8 cellular contexts compared by ENCODE assay signal in genomic region chr7:77757589-77757988, GRCh38. TPM values are rescaled to one million over a fixed set of nuclear protein-coding genes. Genes with fewer than 3 reads are reported as not detected.
DNase-seq lines count a peak whose midpoint lies in the region; ATAC-seq and TF ChIP-seq lines count a peak whose summit lies in the region.
"Had no signal": no experiment of that assay in that cellular context is flagged by ENCODE, and none has a peak within 500 bp of the region (broad histone marks: within the 10 kb centered on the region; RNA-seq: fewer than 3 reads in every experiment).

No MANE protein-coding gene starts in this region.

- no peak overlapping the region for H2BK15ac ChIP-seq in mesendoderm (replicated peaks; ENCODE audit: low read depth)

- no peak overlapping the region for H3K4me3 Mint-ChIP-seq in naive thymus-derived CD8-positive, alpha-beta T cell
- no peak overlapping the region for H3K4me3 Mint-ChIP-seq in GM23338

- WGBS in mesendoderm (ENCODE audit: extremely low coverage, insufficient coverage, low lambda C conversion rate): no CpG with 5 or more reads among the region's 1 CpG

- H3F3A ChIP-seq in GM23338 (replicated peaks; ENCODE audit: low read depth): no peaks in the 10 kb centered on the region

- no peak overlapping the region for H3K4me3 ChIP-seq in mesendoderm (ENCODE audit: low read length)
- no peak overlapping the region for H3K4me3 ChIP-seq in GM23338
- H3K4me3 ChIP-seq: SK-N-MC had no signal

- DNase-seq in naive thymus-derived CD8-positive, alpha-beta T cell: no peak
- DNase-seq in NCI-H510A (lab: John Stamatoyannopoulos, UW) (no peak), mesendoderm (no peak), GM23338 (ENCODE audit: low spot score) (no peak)

- H3K79me2 ChIP-seq in mesendoderm (ENCODE audit: control insufficient read depth, insufficient read depth, low read length) (peaks cover 1% of the 10 kb centered on the region), GM23338 (replicated peaks; ENCODE audit: insufficient read depth) (peaks cover 44% of the 10 kb centered on the region)

- H3K9me3 Mint-ChIP-seq in naive thymus-derived CD8-positive, alpha-beta T cell: no peaks in the 10 kb centered on the region
- no peaks in the 10 kb centered on the region for H3K9me3 Mint-ChIP-seq in GM23338

- H3K4me2 ChIP-seq in mesendoderm (ENCODE audit: low read length): no peak overlapping the region
- H3K4me2 ChIP-seq in GM23338: no peak overlapping the region

- H3K36me3 Mint-ChIP-seq in naive thymus-derived CD8-positive, alpha-beta T cell: peaks cover 0 to 23% (median 0%) of the 10 kb centered on the region in 3 donors
- no peaks in the 10 kb centered on the region for H3K36me3 Mint-ChIP-seq in GM23338 (ENCODE audit: low read depth)

- TF ChIP-seq CTCF in GM23338 (conservative IDR thresholded peaks at IDR 0.05; ENCODE audit: low read depth in 2 of 2): no peak

- H3K27me3 ChIP-seq in mesendoderm (ENCODE audit: insufficient read depth, low read length, poor library complexity) (no peaks in the 10 kb centered on the region), GM23338 (ENCODE audit: insufficient read depth) (no peaks in the 10 kb centered on the region)

- no peak overlapping the region for H2BK120ac ChIP-seq in mesendoderm (ENCODE audit: low read depth, low read length)

- H2BK5ac ChIP-seq in mesendoderm (ENCODE audit: low read length): no peak overlapping the region

- H4K5ac ChIP-seq in mesendoderm (ENCODE audit: low read length): no peak overlapping the region

- no peak overlapping the region for H3K4ac ChIP-seq in mesendoderm (ENCODE audit: low read depth, low read length)

- no peak overlapping the region for H2AFZ ChIP-seq in GM23338

- no peaks in the 10 kb centered on the region for H3K36me3 ChIP-seq in mesendoderm (ENCODE audit: control insufficient read depth, insufficient read depth, low read length)
- H3K36me3 ChIP-seq in GM23338 (ENCODE audit: insufficient read depth): no peaks in the 10 kb centered on the region

- no peak overlapping the region for H2AK5ac ChIP-seq in mesendoderm (ENCODE audit: low read length)

- POLR2A ChIA-PET in naive thymus-derived CD8-positive, alpha-beta T cell (lab: Charles Lee): no interaction called here

- H3K23ac ChIP-seq in mesendoderm (ENCODE audit: low read length): no peak overlapping the region

- no peak overlapping the region for H3K18ac ChIP-seq in mesendoderm (ENCODE audit: low read length)

- H3K27me3 Mint-ChIP-seq in naive thymus-derived CD8-positive, alpha-beta T cell: no peaks in the 10 kb centered on the region
- no peaks in the 10 kb centered on the region for H3K27me3 Mint-ChIP-seq in GM23338 (ENCODE audit: insufficient read depth, low read depth, poor library complexity)

- peak overlapping the region; percentile 3 to 91 (median 71) for H3K27ac Mint-ChIP-seq in naive thymus-derived CD8-positive, alpha-beta T cell
- H3K27ac Mint-ChIP-seq in GM23338: no peak overlapping the region

- ATAC-seq in GM18861 (IDR thresholded peaks at IDR 0.05; ENCODE audit: unreplicated experiment): peak; percentile 85
- peak; percentile 89 for ATAC-seq in GM21447 (IDR thresholded peaks at IDR 0.05; ENCODE audit: unreplicated experiment)
- peak; percentile 86 for ATAC-seq in HG03280 (IDR thresholded peaks at IDR 0.05; ENCODE audit: unreplicated experiment)
- ATAC-seq in naive thymus-derived CD8-positive, alpha-beta T cell: peak in 1 of 2 donors; percentile 47
- no peak for ATAC-seq in GM23338

- no peaks in the 10 kb centered on the region for H3K9me2 ChIP-seq in GM23338 (ENCODE audit: insufficient read depth)

- no peak overlapping the region for H3K56ac ChIP-seq in mesendoderm (ENCODE audit: low read length)

- no peak overlapping the region for H3K27ac ChIP-seq in mesendoderm (ENCODE audit: low read depth, low read length)
- H3K27ac ChIP-seq in GM23338 (ENCODE audit: low read depth): no peak overlapping the region; the same call in 1 of the 2 replicates

- peaks cover 23% of the 10 kb centered on the region for H4K20me1 ChIP-seq in GM23338 (replicated peaks; ENCODE audit: insufficient read depth)

- peaks cover 2% of the 10 kb centered on the region for H3K79me1 ChIP-seq in mesendoderm (ENCODE audit: low read length)

- peaks cover 17 to 65% (median 43%) of the 10 kb centered on the region in 4 donors for H3K4me1 Mint-ChIP-seq in naive thymus-derived CD8-positive, alpha-beta T cell
- H3K4me1 Mint-ChIP-seq in GM23338: no peaks in the 10 kb centered on the region; the same call in 2 of the 3 replicates

- H3K4me1 ChIP-seq in mesendoderm (ENCODE audit: control insufficient read depth, low read depth, low read length) (no peaks in the 10 kb centered on the region), GM23338 (ENCODE audit: insufficient read depth) (no peaks in the 10 kb centered on the region)

- no peak overlapping the region for H3K9ac ChIP-seq in mesendoderm (ENCODE audit: low read length)

- H4K8ac ChIP-seq in mesendoderm (ENCODE audit: low read depth, low read length): no peak overlapping the region

TF ChIP-seq in GM23338, 12 proteins besides CTCF, POLR2A, EP300 and RAD21 (continues in another document):
- TF ChIP-seq EZH2phosphoT487 (IDR thresholded peaks at IDR 0.05; ENCODE audit: unreplicated experiment): no peak
- TF ChIP-seq ZNF462 (CRISPR knock-in tag; IDR thresholded peaks at IDR 0.05): no peak
- no peak for TF ChIP-seq ZNF331 (CRISPR knock-in tag; IDR thresholded peaks at IDR 0.05; ENCODE audit: low read depth)
- TF ChIP-seq JUNB (IDR thresholded peaks at IDR 0.05; ENCODE audit: unreplicated experiment): no peak
- TF ChIP-seq NANOG (IDR thresholded peaks at IDR 0.05; ENCODE audit: borderline replicate concordance): no peak

RNA-seq across cellular contexts. Expression of gene TMEM60, which starts 40.6 kb away (rescaled TPM):
- 1 to 10 TPM; 7.5 to 8.4 TPM for total RNA-seq in naive thymus-derived CD8-positive, alpha-beta T cell
- 10 to 100 TPM in 1 of 3 donors, 1 to 10 TPM in 2; 6.7 to 18.6 (median 9.1) TPM for polyA plus RNA-seq in naive thymus-derived CD8-positive, alpha-beta T cell
- polyA plus RNA-seq in mesendoderm (2013, experiment 1 of 2): 13.0 TPM
- polyA plus RNA-seq in mesendoderm (2013, experiment 2 of 2): 11.6 TPM
- 23.1 and 29.5 TPM in 2 replicates for total RNA-seq in GM23338 (2014; rRNA removed; shearing (Covaris generic))
- polyA plus RNA-seq in GM23338 (2016; fragmentation: Nextera tagmentation; extraction: Ambion mirVana): 61.5 and 68.2 TPM in 2 replicates

RNA-seq across cellular contexts. Expression of gene PHTF2, which starts 41.0 kb away (rescaled TPM):
- total RNA-seq in naive thymus-derived CD8-positive, alpha-beta T cell: 10 to 100 TPM; 12.3 to 14.8 TPM
- 1 to 10 TPM; 4.5 to 4.9 (median 4.7) TPM for polyA plus RNA-seq in naive thymus-derived CD8-positive, alpha-beta T cell
- 12.3 TPM for polyA plus RNA-seq in mesendoderm (2013, experiment 1 of 2)
- polyA plus RNA-seq in mesendoderm (2013, experiment 2 of 2): 12.5 TPM
- total RNA-seq in GM23338 (2014; rRNA removed; shearing (Covaris generic)): 21.6 and 24.1 TPM in 2 replicates
- 10.2 and 14.6 TPM in 2 replicates for polyA plus RNA-seq in GM23338 (2016; fragmentation: Nextera tagmentation; extraction: Ambion mirVana)
